ENCODE assay signal across 8 cellular contexts in genomic region chr17:77423589-77424451, GRCh38.
DNase-seq lines count a peak whose midpoint lies in the region; ATAC-seq and TF ChIP-seq lines count a peak whose summit lies in the region.

No MANE protein-coding gene starts in this region.

- H3K4me3 ChIP-seq in LNCaP clone FGC (ENCODE audit: low read depth, low read length) (no peak overlapping the region), left lung (no peak overlapping the region)

- no peaks in the 10 kb centered on the region for H3K27me3 ChIP-seq in left lung

- ATAC-seq in left lung: peak; percentile 42
- ATAC-seq in GM18505 (IDR thresholded peaks at IDR 0.05; ENCODE audit: unreplicated experiment): no peak

- no peak for TF ChIP-seq POLR2A in GM18505 (IDR thresholded peaks at IDR 0.05; ENCODE audit: borderline replicate concordance, extremely low read depth, insufficient read depth, insufficient read length)

- TF ChIP-seq CTCF in LNCaP clone FGC (IDR thresholded peaks at IDR 0.05; ENCODE audit: control insufficient read depth, extremely low read depth, insufficient read depth) (no peak), left lung (IDR thresholded peaks at IDR 0.05) (no peak)

- DNase-seq in LNCaP clone FGC (ENCODE audit: low read depth): peak; percentile 32
- DNase-seq in cerebellar cortex (ENCODE audit: low spot score): peak; percentile 84
- peak in 1 of 2 donors; percentile 77 for DNase-seq in left lung
- DNase-seq in superior temporal gyrus (ENCODE audit: extremely low spot score): peak; percentile 53
- DNase-seq in AML-193 (lab: John Stamatoyannopoulos, UW): no peak
- DNase-seq in activated CD8-positive, alpha-beta memory T cell treated with anti-CD3 and anti-CD28 coated beads for 24 hours: no peak
- DNase-seq in NCI-H2081 treated with DMSO at 0.1 percent for 48 hours (lab: John Stamatoyannopoulos, UW): no peak

- H3K27ac ChIP-seq in left lung: peak overlapping the region; percentile 63 to 87

- H3K9me3 ChIP-seq in left lung: no peaks in the 10 kb centered on the region

- intact Hi-C loops in left lung (cut with DNase I): loop anchor here in 1 of 2 donors (10.0 kb wide), 1 partner anchor 99 kb away; no protein-coding TSS in a partner anchor

- peaks cover 64 to 99% of the 10 kb centered on the region in 2 donors for H3K4me1 ChIP-seq in left lung

- H3K36me3 ChIP-seq in left lung: peaks cover 0 to 3% of the 10 kb centered on the region in 2 donors

Comparison
In these comparisons a context has a peak if more than half of its experiments do, and no peak if none do; other contexts are left out.
1. DNase-seq: peak in LNCaP clone FGC (single experiment), cerebellar cortex (single experiment) and superior temporal gyrus (single experiment); none in AML-193 (0 of 2), activated CD8-positive, alpha-beta memory T cell treated with anti-CD3 and anti-CD28 coated beads for 24 hours (single experiment) and NCI-H2081 treated with DMSO at 0.1 percent for 48 hours (single experiment).